In the genomic region with DNA sequence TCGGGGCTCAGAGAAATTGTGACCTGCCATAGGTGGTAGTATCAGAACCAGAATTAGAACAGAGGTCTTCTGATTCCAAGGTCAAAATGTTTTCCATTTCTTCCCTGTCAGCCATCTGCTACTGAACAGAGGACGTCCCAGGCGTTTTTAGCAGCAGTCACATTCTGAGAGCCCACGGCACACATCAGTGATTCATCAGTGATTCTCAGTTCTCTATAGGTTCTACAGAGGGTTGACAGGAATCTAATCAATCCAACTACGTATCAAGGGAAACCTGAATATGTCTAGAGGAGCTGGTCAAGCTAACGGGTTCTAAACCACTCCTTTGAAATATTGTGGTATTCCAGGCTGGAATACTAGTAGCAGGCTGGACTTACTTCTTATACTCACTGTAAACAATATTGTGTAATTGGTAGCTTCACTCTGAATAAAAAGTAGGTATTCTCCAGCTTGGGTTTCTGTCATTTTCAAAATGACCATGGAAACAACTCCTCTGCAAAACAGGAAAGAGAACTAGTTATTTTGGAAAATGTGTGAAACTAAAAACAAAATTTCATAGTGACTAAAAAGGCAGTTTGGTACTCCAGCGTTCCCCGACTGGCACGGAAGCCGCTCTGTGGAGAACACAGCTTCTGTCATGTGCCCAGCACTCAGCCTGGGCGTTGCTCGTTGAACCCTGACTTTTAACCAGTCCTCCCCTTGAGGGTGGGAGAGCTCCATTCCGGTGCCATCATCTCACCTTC, we compare ENCODE assay signal across 14 cellular contexts. TPM values are rescaled to one million over a fixed set of nuclear protein-coding genes. Genes with fewer than 3 reads are reported as not detected.
DNase-seq lines count a peak whose midpoint lies in the region; ATAC-seq and TF ChIP-seq lines count a peak whose summit lies in the region.
"Had no signal": no experiment of that assay in that cellular context is flagged by ENCODE, and none has a peak within 500 bp of the region (broad histone marks: within the 10 kb centered on the region; RNA-seq: fewer than 3 reads in every experiment).

No MANE protein-coding gene starts in this region.

- intact Hi-C loops in activated CD4-positive, alpha-beta T cell treated with anti-CD3 and anti-CD28 coated beads, Interleukin-2, amount 10 ng/mL, durations not matched to agents 24 days and 14 days (cut with micrococcal nuclease) = loop anchor here (2.0 kb wide), 1 partner anchor 740 kb away; no protein-coding TSS in a partner anchor

- H3K9me3 Mint-ChIP-seq in activated CD4-positive, alpha-beta T cell treated with anti-CD3 and anti-CD28 coated beads, Interleukin-2, amount 10 ng/mL, durations not matched to agents 24 days and 14 days = no peaks in the 10 kb centered on the region
- H3K9me3 Mint-ChIP-seq: activated T-helper 1 cell treated with anti-CD3 and anti-CD28 coated beads, Interleukin-12 subunit alpha, Interleukin-12 subunit beta, Interleukin-2, Interleukin-4 antibody, amounts not matched to agents 30 ng/mL and 10 ng/mL and 1 ng/mL, durations not matched to agents 14 hours and 24 hours and 36 hours had no signal

- H3K4me1 Mint-ChIP-seq in activated CD4-positive, alpha-beta T cell treated with anti-CD3 and anti-CD28 coated beads, Interleukin-2, amount 10 ng/mL, durations not matched to agents 24 days and 14 days = no peaks in the 10 kb centered on the region

- H3K4me3 Mint-ChIP-seq in activated CD4-positive, alpha-beta T cell treated with anti-CD3 and anti-CD28 coated beads, Interleukin-2, amount 10 ng/mL, durations not matched to agents 24 days and 14 days = no peak overlapping the region
- H3K4me3 Mint-ChIP-seq: activated T-helper 1 cell treated with anti-CD3 and anti-CD28 coated beads, Interleukin-12 subunit alpha, Interleukin-12 subunit beta, Interleukin-2, Interleukin-4 antibody, amounts not matched to agents 30 ng/mL and 10 ng/mL and 1 ng/mL, durations not matched to agents 14 hours and 24 hours and 36 hours had no signal

- TF ChIP-seq CTCF in GM10266 (IDR thresholded peaks at IDR 0.05; ENCODE audit: control insufficient read depth, insufficient read depth, low read depth, missing control alignments) = no peak

- H3K27ac Mint-ChIP-seq in activated CD4-positive, alpha-beta T cell treated with anti-CD3 and anti-CD28 coated beads, Interleukin-2, amount 10 ng/mL, durations not matched to agents 24 days and 14 days = no peak overlapping the region
- H3K27ac Mint-ChIP-seq: activated T-helper 1 cell treated with anti-CD3 and anti-CD28 coated beads, Interleukin-12 subunit alpha, Interleukin-12 subunit beta, Interleukin-2, Interleukin-4 antibody, amounts not matched to agents 30 ng/mL and 10 ng/mL and 1 ng/mL, durations not matched to agents 14 hours and 24 hours and 36 hours had no signal

- peaks cover 26% of the 10 kb centered on the region for H3K27me3 Mint-ChIP-seq in activated CD4-positive, alpha-beta T cell treated with anti-CD3 and anti-CD28 coated beads, Interleukin-2, amount 10 ng/mL, durations not matched to agents 24 days and 14 days

- ATAC-seq in GM19351 (IDR thresholded peaks at IDR 0.05; ENCODE audit: unreplicated experiment) (peak; percentile 81), HG02759 (IDR thresholded peaks at IDR 0.05; ENCODE audit: unreplicated experiment) (peak; percentile 69), HG03520 (IDR thresholded peaks at IDR 0.05; ENCODE audit: unreplicated experiment) (peak; percentile 69)
- ATAC-seq: gastrocnemius medialis, psoas muscle had no signal

- DNase-seq in GM10266 (ENCODE audit: extremely low spot score) (peak; percentile 31), cerebellum (ENCODE audit: low spot score) (no peak), globus pallidus (ENCODE audit: low spot score) (no peak)
- DNase-seq in activated CD4-positive, alpha-beta T cell treated with anti-CD3 and anti-CD28 coated beads, Interleukin-2, amount 10 ng/mL, durations not matched to agents 24 days and 14 days = no peak
- no peak for DNase-seq in activated CD4-positive, alpha-beta T cell treated with anti-CD3 and anti-CD28 coated beads, Interleukin-2, amount 50 U/mL, for 48 hours
- DNase-seq: activated CD4-positive, CD25-positive, alpha-beta regulatory T cell treated with anti-CD3 and anti-CD28 coated beads, Interleukin-2, amount 50 U/mL, for 72 hours; gastrocnemius medialis; kidney; NCI-H2227 treated with DMSO at 0.1 percent for 48 hours; psoas muscle had no signal

- H3K36me3 Mint-ChIP-seq in activated CD4-positive, alpha-beta T cell treated with anti-CD3 and anti-CD28 coated beads, Interleukin-2, amount 10 ng/mL, durations not matched to agents 24 days and 14 days (ENCODE audit: low read depth) = no peaks in the 10 kb centered on the region

RNA-seq across cellular contexts. Expression of a gene that starts 43.2 kb away (rescaled TPM):
- not detected in 2 replicates for total RNA-seq in activated CD4-positive, alpha-beta T cell treated with anti-CD3 and anti-CD28 coated beads, Interleukin-2, amount 10 ng/mL, durations not matched to agents 24 days and 14 days
- total RNA-seq in cerebellum = 5.4 TPM
- total RNA-seq: activated T-helper 1 cell treated with anti-CD3 and anti-CD28 coated beads, Interleukin-12 subunit alpha, Interleukin-12 subunit beta, Interleukin-2, Interleukin-4 antibody, amounts not matched to agents 30 ng/mL and 10 ng/mL and 1 ng/mL, durations not matched to agents 14 hours and 24 hours and 36 hours had no signal
